1 cellular context compared by ENCODE assay signal in genomic region chr5:142104491-142104890, GRCh38.
TF ChIP-seq lines count a peak whose summit lies in the region.

No MANE protein-coding gene starts in this region.

TF ChIP-seq in HepG2, 621 proteins besides CTCF, POLR2A, EP300 and RAD21 (continues in another document):
- no peak for TF ChIP-seq ZFY (CRISPR knock-in tag; IDR thresholded peaks at IDR 0.05)
- TF ChIP-seq NRL (CRISPR knock-in tag; IDR thresholded peaks at IDR 0.05; ENCODE audit: borderline replicate concordance) = no peak
- TF ChIP-seq PAX8 (CRISPR knock-in tag; IDR thresholded peaks at IDR 0.05; ENCODE audit: borderline replicate concordance) = no peak
- TF ChIP-seq ZNF383 (CRISPR knock-in tag; IDR thresholded peaks at IDR 0.05; ENCODE audit: borderline replicate concordance) = no peak
- TF ChIP-seq, protein P1, sequence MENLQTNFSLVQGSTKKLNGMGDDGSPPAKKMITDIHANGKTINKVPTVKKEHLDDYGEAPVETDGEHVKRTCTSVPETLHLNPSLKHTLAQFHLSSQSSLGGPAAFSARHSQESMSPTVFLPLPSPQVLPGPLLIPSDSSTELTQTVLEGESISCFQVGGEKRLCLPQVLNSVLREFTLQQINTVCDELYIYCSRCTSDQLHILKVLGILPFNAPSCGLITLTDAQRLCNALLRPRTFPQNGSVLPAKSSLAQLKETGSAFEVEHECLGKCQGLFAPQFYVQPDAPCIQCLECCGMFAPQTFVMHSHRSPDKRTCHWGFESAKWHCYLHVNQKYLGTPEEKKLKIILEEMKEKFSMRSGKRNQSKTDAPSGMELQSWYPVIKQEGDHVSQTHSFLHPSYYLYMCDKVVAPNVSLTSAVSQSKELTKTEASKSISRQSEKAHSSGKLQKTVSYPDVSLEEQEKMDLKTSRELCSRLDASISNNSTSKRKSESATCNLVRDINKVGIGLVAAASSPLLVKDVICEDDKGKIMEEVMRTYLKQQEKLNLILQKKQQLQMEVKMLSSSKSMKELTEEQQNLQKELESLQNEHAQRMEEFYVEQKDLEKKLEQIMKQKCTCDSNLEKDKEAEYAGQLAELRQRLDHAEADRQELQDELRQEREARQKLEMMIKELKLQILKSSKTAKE (CRISPR knock-in tag; IDR thresholded peaks at IDR 0.05; ENCODE audit: borderline replicate concordance) = no peak
- peak; percentile 42; the same call in 1 of the 2 replicates for TF ChIP-seq NCOA2 (CRISPR knock-in tag; IDR thresholded peaks at IDR 0.05)
- no peak for TF ChIP-seq SUZ12 (IDR thresholded peaks at IDR 0.05; ENCODE audit: low read depth, low read length)
- no peak for TF ChIP-seq ZC3H13 (CRISPR knock-in tag; IDR thresholded peaks at IDR 0.05)
- TF ChIP-seq FOXA3 (CRISPR knock-in tag; IDR thresholded peaks at IDR 0.05) = peak; percentile 13; the same call in 1 of the 2 replicates
- no peak for TF ChIP-seq ZNF75D (CRISPR knock-in tag; IDR thresholded peaks at IDR 0.05; ENCODE audit: borderline replicate concordance)
- TF ChIP-seq, protein P2, sequence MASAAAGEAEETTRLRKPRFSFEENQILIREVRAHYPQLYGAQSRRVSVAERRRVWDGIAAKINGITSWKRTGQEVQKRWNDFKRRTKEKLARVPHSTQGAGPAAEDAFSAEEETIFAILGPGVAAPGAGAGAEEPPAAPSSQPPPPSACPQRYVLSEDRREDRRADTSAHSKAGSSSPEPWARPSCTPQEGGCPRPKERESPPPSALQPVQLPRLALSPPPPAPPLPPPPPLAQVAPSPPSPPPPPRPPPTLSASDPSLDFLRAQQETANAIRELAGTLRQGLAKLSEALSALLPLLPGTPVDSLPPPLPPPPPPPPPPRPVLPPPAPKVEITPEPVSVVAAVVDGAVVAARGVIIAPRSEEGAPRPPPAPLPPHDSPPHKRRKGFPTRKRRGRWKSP (CRISPR knock-in tag; IDR thresholded peaks at IDR 0.05) = no peak
- TF ChIP-seq ZNF503 (CRISPR knock-in tag; IDR thresholded peaks at IDR 0.05) = no peak
- no peak for TF ChIP-seq CAMTA2 (CRISPR knock-in tag; IDR thresholded peaks at IDR 0.05; ENCODE audit: borderline replicate concordance)
- no peak for TF ChIP-seq JARID2 (CRISPR knock-in tag; IDR thresholded peaks at IDR 0.05; ENCODE audit: insufficient replicate concordance)
- no peak for TF ChIP-seq SAP130 (CRISPR knock-in tag; IDR thresholded peaks at IDR 0.05; ENCODE audit: low read depth)
- no peak for TF ChIP-seq MAX (IDR thresholded peaks at IDR 0.05)
- no peak for TF ChIP-seq RBM22 (optimal IDR thresholded peaks at IDR 0.05; ENCODE audit: low read length)
- TF ChIP-seq ARID5B (CRISPR knock-in tag; IDR thresholded peaks at IDR 0.05) = peak; percentile 28; the same call in 1 of the 2 replicates
- TF ChIP-seq ATF1 (CRISPR knock-in tag; IDR thresholded peaks at IDR 0.05) = no peak
- TF ChIP-seq, protein P3, sequence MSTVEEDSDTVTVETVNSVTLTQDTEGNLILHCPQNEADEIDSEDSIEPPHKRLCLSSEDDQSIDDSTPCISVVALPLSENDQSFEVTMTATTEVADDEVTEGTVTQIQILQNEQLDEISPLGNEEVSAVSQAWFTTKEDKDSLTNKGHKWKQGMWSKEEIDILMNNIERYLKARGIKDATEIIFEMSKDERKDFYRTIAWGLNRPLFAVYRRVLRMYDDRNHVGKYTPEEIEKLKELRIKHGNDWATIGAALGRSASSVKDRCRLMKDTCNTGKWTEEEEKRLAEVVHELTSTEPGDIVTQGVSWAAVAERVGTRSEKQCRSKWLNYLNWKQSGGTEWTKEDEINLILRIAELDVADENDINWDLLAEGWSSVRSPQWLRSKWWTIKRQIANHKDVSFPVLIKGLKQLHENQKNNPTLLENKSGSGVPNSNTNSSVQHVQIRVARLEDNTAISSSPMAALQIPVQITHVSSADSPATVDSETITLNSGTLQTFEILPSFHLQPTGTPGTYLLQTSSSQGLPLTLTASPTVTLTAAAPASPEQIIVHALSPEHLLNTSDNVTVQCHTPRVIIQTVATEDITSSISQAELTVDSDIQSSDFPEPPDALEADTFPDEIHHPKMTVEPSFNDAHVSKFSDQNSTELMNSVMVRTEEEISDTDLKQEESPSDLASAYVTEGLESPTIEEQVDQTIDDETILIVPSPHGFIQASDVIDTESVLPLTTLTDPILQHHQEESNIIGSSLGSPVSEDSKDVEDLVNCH (CRISPR knock-in tag; IDR thresholded peaks at IDR 0.05) = no peak
- no peak for TF ChIP-seq ZNF678 (CRISPR knock-in tag; IDR thresholded peaks at IDR 0.05)
- TF ChIP-seq EED (CRISPR knock-in tag; IDR thresholded peaks at IDR 0.05) = no peak
- TF ChIP-seq RFXAP (CRISPR knock-in tag; IDR thresholded peaks at IDR 0.05; ENCODE audit: borderline replicate concordance) = no peak
- no peak for TF ChIP-seq ZNF788 (CRISPR knock-in tag; IDR thresholded peaks at IDR 0.05; ENCODE audit: borderline replicate concordance)
- TF ChIP-seq PAXIP1 (CRISPR knock-in tag; conservative IDR thresholded peaks at IDR 0.05) = 0 out of 2 replicates have a peak, but pooled peaks have one; percentile 22
- peak; percentile 55 for TF ChIP-seq BCL6 (CRISPR knock-in tag; IDR thresholded peaks at IDR 0.05)
- no peak for TF ChIP-seq FOXK2 (IDR thresholded peaks at IDR 0.05)
- no peak for TF ChIP-seq NR0B2 (CRISPR knock-in tag; IDR thresholded peaks at IDR 0.05)
- no peak for TF ChIP-seq ZFX (CRISPR knock-in tag; IDR thresholded peaks at IDR 0.05; ENCODE audit: low read depth)
- TF ChIP-seq RARA (CRISPR knock-in tag; IDR thresholded peaks at IDR 0.05) = peak; percentile 40; the same call in 1 of the 2 replicates
- TF ChIP-seq CENPX (CRISPR knock-in tag; IDR thresholded peaks at IDR 0.05) = no peak
- 0 out of 2 replicates have a peak, but pooled peaks have one; percentile 22 for TF ChIP-seq MIXL1 (CRISPR knock-in tag; IDR thresholded peaks at IDR 0.05)
- no peak for TF ChIP-seq NPAS2 (CRISPR knock-in tag; IDR thresholded peaks at IDR 0.05; ENCODE audit: borderline replicate concordance)
- TF ChIP-seq ZNF354B (CRISPR knock-in tag; IDR thresholded peaks at IDR 0.05) = no peak
- no peak for TF ChIP-seq WIZ (CRISPR knock-in tag; IDR thresholded peaks at IDR 0.05)
- no peak for TF ChIP-seq HBP1 (CRISPR knock-in tag; IDR thresholded peaks at IDR 0.05; ENCODE audit: low read depth)
- no peak for TF ChIP-seq ZNF44 (CRISPR knock-in tag; IDR thresholded peaks at IDR 0.05)
- no peak for TF ChIP-seq ZEB1 (IDR thresholded peaks at IDR 0.05; ENCODE audit: insufficient replicate concordance, low read depth)
- no peak for TF ChIP-seq BRD4 (CRISPR knock-in tag; IDR thresholded peaks at IDR 0.05)
- no peak for TF ChIP-seq AGO1 (IDR thresholded peaks at IDR 0.05; ENCODE audit: low read depth, low read length, poor library complexity, severe bottlenecking)
- TF ChIP-seq ZMAT3 (CRISPR knock-in tag; conservative IDR thresholded peaks at IDR 0.05) = no peak
- no peak for TF ChIP-seq ARNTL (CRISPR knock-in tag; IDR thresholded peaks at IDR 0.05)
- no peak for TF ChIP-seq ZNF367 (CRISPR knock-in tag; IDR thresholded peaks at IDR 0.05; ENCODE audit: borderline replicate concordance)
- no peak for TF ChIP-seq HDAC6 (IDR thresholded peaks at IDR 0.05; ENCODE audit: low read depth, low read length)
- peak; percentile 40; the same call in 1 of the 2 replicates for TF ChIP-seq GATAD2A (CRISPR knock-in tag; IDR thresholded peaks at IDR 0.05)
- peak; percentile 44; the same call in 1 of the 2 replicates for TF ChIP-seq RXRB (CRISPR knock-in tag; IDR thresholded peaks at IDR 0.05; ENCODE audit: borderline replicate concordance)
- TF ChIP-seq UBTF (CRISPR knock-in tag; IDR thresholded peaks at IDR 0.05) = no peak
